ENCODE assay signal across 20 cellular contexts in the genomic region with DNA sequence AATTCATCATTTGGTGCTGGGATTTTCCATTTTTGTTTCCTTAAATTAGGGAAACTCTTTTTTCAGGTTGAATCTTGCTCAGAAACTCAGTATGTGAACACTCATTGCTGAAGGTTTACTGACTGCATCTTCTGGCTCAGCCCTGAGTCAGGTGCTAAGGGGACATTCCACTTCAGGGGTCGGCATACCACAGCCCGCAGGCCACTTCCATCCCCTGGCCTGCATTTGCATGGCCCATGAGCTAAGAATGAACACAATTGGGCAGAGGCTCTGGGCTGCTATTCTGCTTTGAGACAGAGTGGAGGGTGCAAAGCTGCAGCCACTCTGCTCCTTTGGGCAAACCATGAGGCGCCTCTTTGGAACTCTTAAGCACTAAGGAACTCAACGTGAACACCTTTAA.
"Had no signal": no experiment of that assay in that cellular context is flagged by ENCODE, and none has a peak within 500 bp of the region (broad histone marks: within the 10 kb centered on the region; RNA-seq: fewer than 3 reads in every experiment).

No MANE protein-coding gene starts in this region.

- H3K9me3 ChIP-seq: MG63, SJSA1 had no signal

- H3K27me3 ChIP-seq: MG63, SJSA1 had no signal

- H3K4me3 ChIP-seq: MG63, SJSA1, SK-N-MC had no signal

- DNase-seq: Karpas-422, KG1, MG63, NCI-H1092 treated with DMSO at 0.1 percent for 48 hours, NCI-H1436, NCI-H187, NCI-H2029, NCI-H2081 treated with DMSO at 0.1 percent for 48 hours, NCI-H2171, NCI-H226, NCI-H510A, NCI-H524 treated with DMSO at 0.1 percent for 48 hours, NCI-H69, NCI-H774, Right ventricle myocardium superior, RPMI8226, SIG-M5 had no signal

- H3K27ac ChIP-seq: HL-60, SJSA1, SK-N-MC had no signal

- H3K4me1 ChIP-seq: SJSA1 had no signal

- H3K36me3 ChIP-seq: MG63, SJSA1 had no signal
